In the genomic region with DNA sequence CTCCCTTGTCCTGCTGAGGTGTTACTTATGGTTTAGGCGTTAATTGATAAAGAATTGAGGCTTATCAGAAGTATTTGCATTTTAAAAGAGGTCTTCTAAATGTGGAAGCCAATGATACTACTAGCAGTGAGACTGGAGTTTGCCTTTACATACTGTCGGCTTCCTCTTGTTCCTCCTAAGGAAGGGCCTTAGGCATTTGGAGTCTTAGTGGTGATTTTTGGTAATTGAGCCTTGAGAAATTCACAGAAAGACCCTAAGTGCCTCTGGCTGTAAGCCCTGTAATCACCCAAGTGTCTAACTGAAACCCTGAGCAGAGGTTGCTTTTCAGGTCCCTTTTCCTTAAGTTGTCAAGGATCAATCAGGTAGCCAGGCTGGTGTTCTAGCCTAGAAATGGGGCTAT, we compare ENCODE assay signal across 1 cellular context.
TF ChIP-seq lines count a peak whose summit lies in the region.

No MANE protein-coding gene starts in this region.

TF ChIP-seq in GM23338, 12 proteins besides CTCF, POLR2A, EP300 and RAD21 (continued from another document):
- TF ChIP-seq, protein P1, sequence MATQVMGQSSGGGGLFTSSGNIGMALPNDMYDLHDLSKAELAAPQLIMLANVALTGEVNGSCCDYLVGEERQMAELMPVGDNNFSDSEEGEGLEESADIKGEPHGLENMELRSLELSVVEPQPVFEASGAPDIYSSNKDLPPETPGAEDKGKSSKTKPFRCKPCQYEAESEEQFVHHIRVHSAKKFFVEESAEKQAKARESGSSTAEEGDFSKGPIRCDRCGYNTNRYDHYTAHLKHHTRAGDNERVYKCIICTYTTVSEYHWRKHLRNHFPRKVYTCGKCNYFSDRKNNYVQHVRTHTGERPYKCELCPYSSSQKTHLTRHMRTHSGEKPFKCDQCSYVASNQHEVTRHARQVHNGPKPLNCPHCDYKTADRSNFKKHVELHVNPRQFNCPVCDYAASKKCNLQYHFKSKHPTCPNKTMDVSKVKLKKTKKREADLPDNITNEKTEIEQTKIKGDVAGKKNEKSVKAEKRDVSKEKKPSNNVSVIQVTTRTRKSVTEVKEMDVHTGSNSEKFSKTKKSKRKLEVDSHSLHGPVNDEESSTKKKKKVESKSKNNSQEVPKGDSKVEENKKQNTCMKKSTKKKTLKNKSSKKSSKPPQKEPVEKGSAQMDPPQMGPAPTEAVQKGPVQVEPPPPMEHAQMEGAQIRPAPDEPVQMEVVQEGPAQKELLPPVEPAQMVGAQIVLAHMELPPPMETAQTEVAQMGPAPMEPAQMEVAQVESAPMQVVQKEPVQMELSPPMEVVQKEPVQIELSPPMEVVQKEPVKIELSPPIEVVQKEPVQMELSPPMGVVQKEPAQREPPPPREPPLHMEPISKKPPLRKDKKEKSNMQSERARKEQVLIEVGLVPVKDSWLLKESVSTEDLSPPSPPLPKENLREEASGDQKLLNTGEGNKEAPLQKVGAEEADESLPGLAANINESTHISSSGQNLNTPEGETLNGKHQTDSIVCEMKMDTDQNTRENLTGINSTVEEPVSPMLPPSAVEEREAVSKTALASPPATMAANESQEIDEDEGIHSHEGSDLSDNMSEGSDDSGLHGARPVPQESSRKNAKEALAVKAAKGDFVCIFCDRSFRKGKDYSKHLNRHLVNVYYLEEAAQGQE (IDR thresholded peaks at IDR 0.05; ENCODE audit: unreplicated experiment), result no peak
- no peak for TF ChIP-seq STAT1 (IDR thresholded peaks at IDR 0.05; ENCODE audit: unreplicated experiment)
- TF ChIP-seq CREB1 (CRISPR knock-in tag; IDR thresholded peaks at IDR 0.05; ENCODE audit: low read depth), result no peak
- no peak for TF ChIP-seq ZNF114 (CRISPR knock-in tag; IDR thresholded peaks at IDR 0.05)
- TF ChIP-seq, protein P2, sequence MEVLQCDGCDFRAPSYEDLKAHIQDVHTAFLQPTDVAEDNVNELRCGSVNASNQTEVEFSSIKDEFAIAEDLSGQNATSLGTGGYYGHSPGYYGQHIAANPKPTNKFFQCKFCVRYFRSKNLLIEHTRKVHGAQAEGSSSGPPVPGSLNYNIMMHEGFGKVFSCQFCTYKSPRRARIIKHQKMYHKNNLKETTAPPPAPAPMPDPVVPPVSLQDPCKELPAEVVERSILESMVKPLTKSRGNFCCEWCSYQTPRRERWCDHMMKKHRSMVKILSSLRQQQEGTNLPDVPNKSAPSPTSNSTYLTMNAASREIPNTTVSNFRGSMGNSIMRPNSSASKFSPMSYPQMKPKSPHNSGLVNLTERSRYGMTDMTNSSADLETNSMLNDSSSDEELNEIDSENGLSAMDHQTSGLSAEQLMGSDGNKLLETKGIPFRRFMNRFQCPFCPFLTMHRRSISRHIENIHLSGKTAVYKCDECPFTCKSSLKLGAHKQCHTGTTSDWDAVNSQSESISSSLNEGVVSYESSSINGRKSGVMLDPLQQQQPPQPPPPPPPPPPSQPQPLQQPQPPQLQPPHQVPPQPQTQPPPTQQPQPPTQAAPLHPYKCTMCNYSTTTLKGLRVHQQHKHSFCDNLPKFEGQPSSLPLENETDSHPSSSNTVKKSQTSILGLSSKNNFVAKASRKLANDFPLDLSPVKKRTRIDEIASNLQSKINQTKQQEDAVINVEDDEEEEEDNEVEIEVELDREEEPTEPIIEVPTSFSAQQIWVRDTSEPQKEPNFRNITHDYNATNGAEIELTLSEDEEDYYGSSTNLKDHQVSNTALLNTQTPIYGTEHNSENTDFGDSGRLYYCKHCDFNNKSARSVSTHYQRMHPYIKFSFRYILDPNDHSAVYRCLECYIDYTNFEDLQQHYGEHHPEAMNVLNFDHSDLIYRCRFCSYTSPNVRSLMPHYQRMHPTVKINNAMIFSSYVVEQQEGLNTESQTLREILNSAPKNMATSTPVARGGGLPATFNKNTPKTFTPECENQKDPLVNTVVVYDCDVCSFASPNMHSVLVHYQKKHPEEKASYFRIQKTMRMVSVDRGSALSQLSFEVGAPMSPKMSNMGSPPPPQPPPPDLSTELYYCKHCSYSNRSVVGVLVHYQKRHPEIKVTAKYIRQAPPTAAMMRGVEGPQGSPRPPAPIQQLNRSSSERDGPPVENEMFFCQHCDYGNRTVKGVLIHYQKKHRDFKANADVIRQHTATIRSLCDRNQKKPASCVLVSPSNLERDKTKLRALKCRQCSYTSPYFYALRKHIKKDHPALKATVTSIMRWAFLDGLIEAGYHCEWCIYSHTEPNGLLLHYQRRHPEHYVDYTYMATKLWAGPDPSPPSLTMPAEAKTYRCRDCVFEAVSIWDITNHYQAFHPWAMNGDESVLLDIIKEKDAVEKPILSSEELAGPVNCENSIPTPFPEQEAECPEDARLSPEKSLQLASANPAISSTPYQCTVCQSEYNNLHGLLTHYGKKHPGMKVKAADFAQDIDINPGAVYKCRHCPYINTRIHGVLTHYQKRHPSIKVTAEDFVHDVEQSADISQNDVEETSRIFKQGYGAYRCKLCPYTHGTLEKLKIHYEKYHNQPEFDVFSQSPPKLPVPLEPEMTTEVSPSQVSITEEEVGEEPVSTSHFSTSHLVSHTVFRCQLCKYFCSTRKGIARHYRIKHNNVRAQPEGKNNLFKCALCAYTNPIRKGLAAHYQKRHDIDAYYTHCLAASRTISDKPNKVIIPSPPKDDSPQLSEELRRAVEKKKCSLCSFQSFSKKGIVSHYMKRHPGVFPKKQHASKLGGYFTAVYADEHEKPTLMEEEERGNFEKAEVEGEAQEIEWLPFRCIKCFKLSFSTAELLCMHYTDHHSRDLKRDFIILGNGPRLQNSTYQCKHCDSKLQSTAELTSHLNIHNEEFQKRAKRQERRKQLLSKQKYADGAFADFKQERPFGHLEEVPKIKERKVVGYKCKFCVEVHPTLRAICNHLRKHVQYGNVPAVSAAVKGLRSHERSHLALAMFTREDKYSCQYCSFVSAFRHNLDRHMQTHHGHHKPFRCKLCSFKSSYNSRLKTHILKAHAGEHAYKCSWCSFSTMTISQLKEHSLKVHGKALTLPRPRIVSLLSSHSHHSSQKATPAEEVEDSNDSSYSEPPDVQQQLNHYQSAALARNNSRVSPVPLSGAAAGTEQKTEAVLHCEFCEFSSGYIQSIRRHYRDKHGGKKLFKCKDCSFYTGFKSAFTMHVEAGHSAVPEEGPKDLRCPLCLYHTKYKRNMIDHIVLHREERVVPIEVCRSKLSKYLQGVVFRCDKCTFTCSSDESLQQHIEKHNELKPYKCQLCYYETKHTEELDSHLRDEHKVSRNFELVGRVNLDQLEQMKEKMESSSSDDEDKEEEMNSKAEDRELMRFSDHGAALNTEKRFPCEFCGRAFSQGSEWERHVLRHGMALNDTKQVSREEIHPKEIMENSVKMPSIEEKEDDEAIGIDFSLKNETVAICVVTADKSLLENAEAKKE (CRISPR knock-in tag; IDR thresholded peaks at IDR 0.05), result no peak
- TF ChIP-seq JUNB (IDR thresholded peaks at IDR 0.05; ENCODE audit: unreplicated experiment), result no peak
